1 cellular context compared by ENCODE assay signal in the genomic region with DNA sequence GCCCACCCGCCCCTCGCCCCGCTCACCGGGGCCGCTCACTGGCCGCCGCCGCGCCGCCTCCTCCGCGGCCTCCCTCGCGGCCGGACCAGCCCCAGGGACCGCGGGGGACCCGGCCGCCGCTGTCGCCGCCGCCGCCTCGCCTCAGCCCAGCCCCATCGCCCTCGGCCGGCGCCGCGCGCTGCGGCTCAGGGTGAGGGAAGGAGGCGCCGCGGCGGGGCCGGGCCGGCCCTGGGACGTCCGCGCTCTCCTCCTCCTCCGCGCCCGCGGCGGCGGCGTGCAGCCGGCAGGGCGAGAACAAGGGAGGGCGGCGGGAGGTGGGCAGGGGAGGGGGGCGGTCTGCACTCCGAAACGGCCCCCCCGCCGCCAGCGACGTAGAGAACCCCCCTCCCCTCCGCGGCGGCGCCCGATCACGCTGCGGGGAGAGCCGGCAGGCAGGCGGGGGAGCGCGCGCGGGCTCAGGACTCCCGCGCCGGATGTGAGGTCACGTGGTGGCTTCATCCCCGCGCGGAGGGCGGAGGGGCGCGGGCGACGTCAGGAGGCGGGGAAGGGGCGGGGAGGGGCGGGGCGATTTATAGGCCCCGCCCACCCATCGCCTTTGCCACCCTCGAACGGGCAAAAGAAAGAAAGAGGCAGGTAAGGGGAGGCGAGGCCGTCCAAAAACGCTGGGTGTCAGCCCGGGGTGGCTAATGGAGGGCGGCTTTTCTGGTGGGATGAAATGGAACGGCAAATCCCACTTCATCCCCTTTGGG.
TF ChIP-seq lines count a peak whose summit lies in the region.

A gene (minus strand): TSS at position 463 of the 749 bp plus-strand sequence. CDS start 24,812 bp downstream, outside the sequence.

TF ChIP-seq in WTC11, 78 proteins besides CTCF, POLR2A, EP300 and RAD21 (continued from another document):
- TF ChIP-seq, protein P1, sequence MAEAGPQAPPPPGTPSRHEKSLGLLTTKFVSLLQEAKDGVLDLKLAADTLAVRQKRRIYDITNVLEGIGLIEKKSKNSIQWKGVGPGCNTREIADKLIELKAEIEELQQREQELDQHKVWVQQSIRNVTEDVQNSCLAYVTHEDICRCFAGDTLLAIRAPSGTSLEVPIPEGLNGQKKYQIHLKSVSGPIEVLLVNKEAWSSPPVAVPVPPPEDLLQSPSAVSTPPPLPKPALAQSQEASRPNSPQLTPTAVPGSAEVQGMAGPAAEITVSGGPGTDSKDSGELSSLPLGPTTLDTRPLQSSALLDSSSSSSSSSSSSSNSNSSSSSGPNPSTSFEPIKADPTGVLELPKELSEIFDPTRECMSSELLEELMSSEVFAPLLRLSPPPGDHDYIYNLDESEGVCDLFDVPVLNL (CRISPR knock-in tag; IDR thresholded peaks at IDR 0.05; ENCODE audit: borderline replicate concordance, low read depth) = no peak
- TF ChIP-seq FOXJ3 (CRISPR knock-in tag; IDR thresholded peaks at IDR 0.05; ENCODE audit: borderline replicate concordance) (no peak), SMAD3 (CRISPR knock-in tag; IDR thresholded peaks at IDR 0.05; ENCODE audit: borderline replicate concordance) (no peak), EMX1 (CRISPR knock-in tag; IDR thresholded peaks at IDR 0.05) (no peak), ZNF396 (CRISPR knock-in tag; IDR thresholded peaks at IDR 0.05; ENCODE audit: borderline replicate concordance) (no peak), NFE2L1 (CRISPR knock-in tag; IDR thresholded peaks at IDR 0.05) (no peak), SP1 (CRISPR knock-in tag; conservative IDR thresholded peaks at IDR 0.05) (peak; percentile 72), NR1H2 (CRISPR knock-in tag; IDR thresholded peaks at IDR 0.05) (no peak), ZNF219 (CRISPR knock-in tag; IDR thresholded peaks at IDR 0.05; ENCODE audit: borderline replicate concordance) (no peak), IRF2 (CRISPR knock-in tag; IDR thresholded peaks at IDR 0.05; ENCODE audit: borderline replicate concordance, low read depth) (no peak), GRHL2 (CRISPR knock-in tag; IDR thresholded peaks at IDR 0.05; ENCODE audit: insufficient replicate concordance, severe bottlenecking) (no peak), ZNF671 (CRISPR knock-in tag; IDR thresholded peaks at IDR 0.05) (no peak), NFATC4 (CRISPR knock-in tag; IDR thresholded peaks at IDR 0.05) (no peak)
- TF ChIP-seq, protein P2, sequence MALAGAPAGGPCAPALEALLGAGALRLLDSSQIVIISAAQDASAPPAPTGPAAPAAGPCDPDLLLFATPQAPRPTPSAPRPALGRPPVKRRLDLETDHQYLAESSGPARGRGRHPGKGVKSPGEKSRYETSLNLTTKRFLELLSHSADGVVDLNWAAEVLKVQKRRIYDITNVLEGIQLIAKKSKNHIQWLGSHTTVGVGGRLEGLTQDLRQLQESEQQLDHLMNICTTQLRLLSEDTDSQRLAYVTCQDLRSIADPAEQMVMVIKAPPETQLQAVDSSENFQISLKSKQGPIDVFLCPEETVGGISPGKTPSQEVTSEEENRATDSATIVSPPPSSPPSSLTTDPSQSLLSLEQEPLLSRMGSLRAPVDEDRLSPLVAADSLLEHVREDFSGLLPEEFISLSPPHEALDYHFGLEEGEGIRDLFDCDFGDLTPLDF (CRISPR knock-in tag; IDR thresholded peaks at IDR 0.05) = no peak
- TF ChIP-seq, protein P3, sequence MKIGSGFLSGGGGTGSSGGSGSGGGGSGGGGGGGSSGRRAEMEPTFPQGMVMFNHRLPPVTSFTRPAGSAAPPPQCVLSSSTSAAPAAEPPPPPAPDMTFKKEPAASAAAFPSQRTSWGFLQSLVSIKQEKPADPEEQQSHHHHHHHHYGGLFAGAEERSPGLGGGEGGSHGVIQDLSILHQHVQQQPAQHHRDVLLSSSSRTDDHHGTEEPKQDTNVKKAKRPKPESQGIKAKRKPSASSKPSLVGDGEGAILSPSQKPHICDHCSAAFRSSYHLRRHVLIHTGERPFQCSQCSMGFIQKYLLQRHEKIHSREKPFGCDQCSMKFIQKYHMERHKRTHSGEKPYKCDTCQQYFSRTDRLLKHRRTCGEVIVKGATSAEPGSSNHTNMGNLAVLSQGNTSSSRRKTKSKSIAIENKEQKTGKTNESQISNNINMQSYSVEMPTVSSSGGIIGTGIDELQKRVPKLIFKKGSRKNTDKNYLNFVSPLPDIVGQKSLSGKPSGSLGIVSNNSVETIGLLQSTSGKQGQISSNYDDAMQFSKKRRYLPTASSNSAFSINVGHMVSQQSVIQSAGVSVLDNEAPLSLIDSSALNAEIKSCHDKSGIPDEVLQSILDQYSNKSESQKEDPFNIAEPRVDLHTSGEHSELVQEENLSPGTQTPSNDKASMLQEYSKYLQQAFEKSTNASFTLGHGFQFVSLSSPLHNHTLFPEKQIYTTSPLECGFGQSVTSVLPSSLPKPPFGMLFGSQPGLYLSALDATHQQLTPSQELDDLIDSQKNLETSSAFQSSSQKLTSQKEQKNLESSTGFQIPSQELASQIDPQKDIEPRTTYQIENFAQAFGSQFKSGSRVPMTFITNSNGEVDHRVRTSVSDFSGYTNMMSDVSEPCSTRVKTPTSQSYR (CRISPR knock-in tag; IDR thresholded peaks at IDR 0.05) = no peak
- TF ChIP-seq, protein P4, sequence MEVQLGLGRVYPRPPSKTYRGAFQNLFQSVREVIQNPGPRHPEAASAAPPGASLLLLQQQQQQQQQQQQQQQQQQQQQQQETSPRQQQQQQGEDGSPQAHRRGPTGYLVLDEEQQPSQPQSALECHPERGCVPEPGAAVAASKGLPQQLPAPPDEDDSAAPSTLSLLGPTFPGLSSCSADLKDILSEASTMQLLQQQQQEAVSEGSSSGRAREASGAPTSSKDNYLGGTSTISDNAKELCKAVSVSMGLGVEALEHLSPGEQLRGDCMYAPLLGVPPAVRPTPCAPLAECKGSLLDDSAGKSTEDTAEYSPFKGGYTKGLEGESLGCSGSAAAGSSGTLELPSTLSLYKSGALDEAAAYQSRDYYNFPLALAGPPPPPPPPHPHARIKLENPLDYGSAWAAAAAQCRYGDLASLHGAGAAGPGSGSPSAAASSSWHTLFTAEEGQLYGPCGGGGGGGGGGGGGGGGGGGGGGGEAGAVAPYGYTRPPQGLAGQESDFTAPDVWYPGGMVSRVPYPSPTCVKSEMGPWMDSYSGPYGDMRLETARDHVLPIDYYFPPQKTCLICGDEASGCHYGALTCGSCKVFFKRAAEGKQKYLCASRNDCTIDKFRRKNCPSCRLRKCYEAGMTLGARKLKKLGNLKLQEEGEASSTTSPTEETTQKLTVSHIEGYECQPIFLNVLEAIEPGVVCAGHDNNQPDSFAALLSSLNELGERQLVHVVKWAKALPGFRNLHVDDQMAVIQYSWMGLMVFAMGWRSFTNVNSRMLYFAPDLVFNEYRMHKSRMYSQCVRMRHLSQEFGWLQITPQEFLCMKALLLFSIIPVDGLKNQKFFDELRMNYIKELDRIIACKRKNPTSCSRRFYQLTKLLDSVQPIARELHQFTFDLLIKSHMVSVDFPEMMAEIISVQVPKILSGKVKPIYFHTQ (CRISPR knock-in tag; IDR thresholded peaks at IDR 0.05) = no peak
- TF ChIP-seq, protein P5, sequence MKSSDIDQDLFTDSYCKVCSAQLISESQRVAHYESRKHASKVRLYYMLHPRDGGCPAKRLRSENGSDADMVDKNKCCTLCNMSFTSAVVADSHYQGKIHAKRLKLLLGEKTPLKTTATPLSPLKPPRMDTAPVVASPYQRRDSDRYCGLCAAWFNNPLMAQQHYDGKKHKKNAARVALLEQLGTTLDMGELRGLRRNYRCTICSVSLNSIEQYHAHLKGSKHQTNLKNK (CRISPR knock-in tag; IDR thresholded peaks at IDR 0.05) = no peak
TF ChIP-seq in WTC11: peak in this region for 14.
